In genomic region chr11:118145285-118146227, GRCh38 we compare ENCODE assay signal across 8 cellular contexts. TPM values are rescaled to one million over a fixed set of nuclear protein-coding genes. Genes with fewer than 3 reads are reported as not detected.
DNase-seq lines count a peak whose midpoint lies in the region; ATAC-seq and TF ChIP-seq lines count a peak whose summit lies in the region.

No MANE protein-coding gene starts in this region.

- H3K27me3 Mint-ChIP-seq in brain, result peaks cover 66% of the 10 kb centered on the region

- H3K4me3 ChIP-seq in iPS-18a (ENCODE audit: low read length) (peak overlapping the region; percentile 55), skeletal muscle cell (ENCODE audit: low read depth, low read length) (peak overlapping the region; percentile 54)

- TF ChIP-seq CTCF in GM12873 (IDR thresholded peaks at IDR 0.05; ENCODE audit: insufficient read depth, low read depth, low read length, missing control alignments), result peak; percentile 88
- TF ChIP-seq CTCF in brain (conservative IDR thresholded peaks at IDR 0.05), result peak; percentile 98 to 99

- DNase-seq in NCI-H2029 (lab: John Stamatoyannopoulos, UW) (peak; percentile 82), UCSD-AML1 (lab: John Stamatoyannopoulos, UW; ENCODE audit: unreplicated experiment) (peak; percentile 83), skeletal muscle cell (ENCODE audit: low read depth) (no peak), OCI-M2 (lab: John Stamatoyannopoulos, UW; ENCODE audit: unreplicated experiment) (no peak)

- ATAC-seq in HG02852 (IDR thresholded peaks at IDR 0.05; ENCODE audit: unreplicated experiment), result peak; percentile 85

- H3K9ac ChIP-seq in iPS-18a (ENCODE audit: low read length), result no peak overlapping the region

- H3K4me1 ChIP-seq in iPS-18a (ENCODE audit: control insufficient read depth, low read depth, low read length), result peaks cover 6% of the 10 kb centered on the region

- H3K9me3 ChIP-seq in iPS-18a (ENCODE audit: control insufficient read depth, low read depth, low read length), result no peaks in the 10 kb centered on the region

- peak overlapping the region in 2 of 5 experiments; percentile 1 to 52 for H3K27ac Mint-ChIP-seq in brain

- H3K36me3 ChIP-seq in iPS-18a (ENCODE audit: control insufficient read depth, low read depth, low read length), result no peaks in the 10 kb centered on the region

- H3K4me3 Mint-ChIP-seq in brain, result peak overlapping the region; percentile 82 to 86 (median 84)

- H3K4me1 Mint-ChIP-seq in brain, result peaks cover 40% of the 10 kb centered on the region

- no peaks in the 10 kb centered on the region for H3K9me3 Mint-ChIP-seq in brain

- H3K27me3 ChIP-seq in iPS-18a (ENCODE audit: control insufficient read depth, insufficient read depth, low read length), result peaks cover 57% of the 10 kb centered on the region

- no peaks in the 10 kb centered on the region for H3K36me3 Mint-ChIP-seq in brain

- H3K27ac ChIP-seq in iPS-18a (ENCODE audit: low read length), result no peak overlapping the region

RNA-seq across cellular contexts. Expression of gene SCN4B, which starts 7.1 kb away (rescaled TPM):
- polyA plus RNA-seq in brain (ENCODE audit: insufficient read depth, low read depth, low replicate concordance), result 9.7 TPM

RNA-seq across cellular contexts. Expression of gene SCN2B, which starts 30.9 kb away (rescaled TPM):
- polyA plus RNA-seq in brain (ENCODE audit: insufficient read depth, low read depth, low replicate concordance), result 9.0 TPM

RNA-seq across cellular contexts. Expression of gene SMIM35, which starts 58.8 kb away (rescaled TPM):
- 1.1 TPM for polyA plus RNA-seq in brain (ENCODE audit: insufficient read depth, low read depth, low replicate concordance)

Comparison
In these comparisons a context has a peak if more than half of its experiments do, and no peak if none do; other contexts are left out.
1. DNase-seq: peak in NCI-H2029 (single experiment) and UCSD-AML1 (single experiment); none in skeletal muscle cell (single experiment) and OCI-M2 (single experiment).